Comparison of ENCODE assay signal across 1 cellular context in genomic region chr6:36759177-36759757, GRCh38.
TF ChIP-seq lines count a peak whose summit lies in the region.

No MANE protein-coding gene starts in this region.

TF ChIP-seq in HCT116, 20 proteins besides CTCF, POLR2A, EP300 and RAD21 (continued from another document):
- TF ChIP-seq YY1 (IDR thresholded peaks at IDR 0.05; ENCODE audit: extremely low read depth, insufficient replicate concordance, low read depth, low read length) (no peak), SP1 (IDR thresholded peaks at IDR 0.05; ENCODE audit: low read depth) (no peak), MAX (IDR thresholded peaks at IDR 0.05) (no peak), REST (IDR thresholded peaks at IDR 0.05; ENCODE audit: low read depth) (no peak), EZH2phosphoT487 (IDR thresholded peaks at IDR 0.05; ENCODE audit: borderline replicate concordance) (no peak), CBX3 (IDR thresholded peaks at IDR 0.05; ENCODE audit: low read depth) (no peak), ELF1 (IDR thresholded peaks at IDR 0.05; ENCODE audit: borderline replicate concordance, low read depth) (no peak), JUND (IDR thresholded peaks at IDR 0.05) (no peak), EGR1 (IDR thresholded peaks at IDR 0.05; ENCODE audit: low read depth) (no peak), SRF (IDR thresholded peaks at IDR 0.05; ENCODE audit: low read depth) (no peak), ZFX (IDR thresholded peaks at IDR 0.05) (no peak), FOSL1 (IDR thresholded peaks at IDR 0.05; ENCODE audit: low read depth) (no peak), CEBPB (IDR thresholded peaks at IDR 0.05; ENCODE audit: low read depth) (no peak), EZH2 (IDR thresholded peaks at IDR 0.05) (no peak)
